ENCODE assay signal across 8 cellular contexts in genomic region chr6:107113460-107114212, GRCh38. TPM values are rescaled to one million over a fixed set of nuclear protein-coding genes. Genes with fewer than 3 reads are reported as not detected.
DNase-seq lines count a peak whose midpoint lies in the region; ATAC-seq, FAIRE-seq and TF ChIP-seq lines count a peak whose summit lies in the region.

No MANE protein-coding gene starts in this region.

- H3K36me3 Mint-ChIP-seq in activated naive CD8-positive, alpha-beta T cell treated with anti-CD3 and anti-CD28 coated beads for 36 hours = no peaks in the 10 kb centered on the region

- H3K9me3 Mint-ChIP-seq in activated naive CD8-positive, alpha-beta T cell treated with anti-CD3 and anti-CD28 coated beads for 36 hours = no peaks in the 10 kb centered on the region

- peak overlapping the region; percentile 79 for H3K4me2 ChIP-seq in keratinocyte (ENCODE audit: control insufficient read depth, extremely low read depth, insufficient read depth, low read depth, low read length)

- H3K9ac ChIP-seq in keratinocyte (ENCODE audit: control insufficient read depth, extremely low read depth, insufficient read depth, low read length) (peak overlapping the region; percentile 15), stomach smooth muscle (ENCODE audit: low read length in 2 of 2) (peak overlapping the region; percentile 66 to 72)

- FAIRE-seq in keratinocyte (lab: Jason Lieb, UNC) = peak; percentile 9

- dilution Hi-C loops in keratinocyte (cut with MboI; ENCODE audit: extremely low pct_ligation_motif_present, low sequenced_read_pairs) = no loop called here

- H3K27me3 ChIP-seq in ACC112 (ENCODE audit: insufficient read depth, low read length) = peaks cover 12% of the 10 kb centered on the region
- no peaks in the 10 kb centered on the region for H3K27me3 ChIP-seq in HL-60 (ENCODE audit: insufficient read depth, poor library complexity, severe bottlenecking)
- no peaks in the 10 kb centered on the region for H3K27me3 ChIP-seq in keratinocyte (ENCODE audit: control insufficient read depth, extremely low read depth, insufficient read depth, low read length)
- H3K27me3 ChIP-seq in stomach smooth muscle (ENCODE audit: control insufficient read depth in 1 of 2, insufficient read depth in 2 of 2, low read length in 2 of 2) = peaks cover 0 to 12% of the 10 kb centered on the region in 2 donors

- H3K4me1 ChIP-seq in ACC112 (ENCODE audit: control insufficient read depth, insufficient read depth, low read length, unreplicated experiment) (peaks cover 15% of the 10 kb centered on the region), keratinocyte (ENCODE audit: control insufficient read depth, extremely low read depth, insufficient read depth, low read length) (peaks cover 19% of the 10 kb centered on the region), stomach smooth muscle (ENCODE audit: control insufficient read depth, insufficient read depth, low read length) (peaks cover 17% of the 10 kb centered on the region)

- H3K4me3 Mint-ChIP-seq in activated naive CD8-positive, alpha-beta T cell treated with anti-CD3 and anti-CD28 coated beads for 36 hours = peak overlapping the region; percentile 80

- H3K4me1 Mint-ChIP-seq in activated naive CD8-positive, alpha-beta T cell treated with anti-CD3 and anti-CD28 coated beads for 36 hours = peaks cover 21% of the 10 kb centered on the region

- H3K4me3 ChIP-seq in ACC112 (ENCODE audit: low read depth, low read length) = peak overlapping the region; percentile 75
- peak overlapping the region; percentile 46 for H3K4me3 ChIP-seq in HL-60 (replicated peaks; ENCODE audit: insufficient read depth, low read length)
- H3K4me3 ChIP-seq in keratinocyte (ENCODE audit: control insufficient read depth in 2 of 3, extremely low read depth in 1 of 3, insufficient read depth in 2 of 3, low read depth in 1 of 3, low read length in 3 of 3) = peak overlapping the region; percentile 20 to 41 (median 28)
- H3K4me3 ChIP-seq in stomach smooth muscle (ENCODE audit: low read length in 2 of 2) = peak overlapping the region; percentile 76 to 77

- H3K9me3 ChIP-seq in keratinocyte (ENCODE audit: control insufficient read depth, low read depth, low read length) (no peaks in the 10 kb centered on the region), stomach smooth muscle (ENCODE audit: control insufficient read depth in 2 of 2, low read length in 2 of 2) (no peaks in the 10 kb centered on the region)

- peak overlapping the region; percentile 57 for H2AFZ ChIP-seq in ACC112 (ENCODE audit: low read length, unreplicated experiment)
- peak overlapping the region; percentile 38 for H2AFZ ChIP-seq in keratinocyte (ENCODE audit: control insufficient read depth, low read length)

- ATAC-seq in GM19328 (IDR thresholded peaks at IDR 0.05; ENCODE audit: unreplicated experiment) (no peak), GM19455 (IDR thresholded peaks at IDR 0.05; ENCODE audit: unreplicated experiment) (no peak)

- TF ChIP-seq CTCF in HL-60 (IDR thresholded peaks at IDR 0.05; ENCODE audit: insufficient read depth, low read length) (no peak), keratinocyte (optimal IDR thresholded peaks at IDR 0.05 in 1 of 3, IDR thresholded peaks at IDR 0.05 in 1 of 3, conservative IDR thresholded peaks at IDR 0.05 in 1 of 3; ENCODE audit: extremely low read depth in 1 of 3, insufficient read depth in 2 of 3, low read length in 3 of 3) (no peak)

- no peaks in the 10 kb centered on the region for H3K9me1 ChIP-seq in keratinocyte (ENCODE audit: control insufficient read depth, extremely low read depth, insufficient read depth, low read length)

- H3K27ac ChIP-seq in ACC112 (ENCODE audit: low read depth, low read length) = no peak overlapping the region
- H3K27ac ChIP-seq in HL-60 (replicated peaks) = peak overlapping the region; percentile 63
- no peak overlapping the region for H3K27ac ChIP-seq in keratinocyte (ENCODE audit: control insufficient read depth, insufficient read depth, low read length)
- no peak overlapping the region for H3K27ac ChIP-seq in stomach smooth muscle (ENCODE audit: low read length)

- H3K27ac Mint-ChIP-seq in activated naive CD8-positive, alpha-beta T cell treated with anti-CD3 and anti-CD28 coated beads for 36 hours = peak overlapping the region; percentile 74

- DNase-seq in HL-60 (ENCODE audit: low read depth in 1 of 2, low spot score in 1 of 2) = no peak
- DNase-seq in activated naive CD8-positive, alpha-beta T cell treated with anti-CD3 and anti-CD28 coated beads for 36 hours = no peak
- no peak for DNase-seq in keratinocyte (ENCODE audit: low read depth, low spot score)
- no peak for DNase-seq in iPS-NIHi7 (ENCODE audit: extremely low spot score)

- H4K20me1 ChIP-seq in keratinocyte (ENCODE audit: control insufficient read depth, extremely low read depth, insufficient read depth, low read length) = no peaks in the 10 kb centered on the region

- H3K36me3 ChIP-seq in ACC112 (ENCODE audit: insufficient read depth, low read length) (no peaks in the 10 kb centered on the region), keratinocyte (ENCODE audit: control insufficient read depth in 2 of 2, extremely low read depth in 1 of 2, insufficient read depth in 2 of 2, low read length in 2 of 2) (no peaks in the 10 kb centered on the region), stomach smooth muscle (ENCODE audit: control insufficient read depth in 2 of 2, insufficient read depth in 2 of 2, low read length in 2 of 2) (no peaks in the 10 kb centered on the region)

- H3K27me3 Mint-ChIP-seq in activated naive CD8-positive, alpha-beta T cell treated with anti-CD3 and anti-CD28 coated beads for 36 hours = peaks cover 14% of the 10 kb centered on the region

- H3K79me2 ChIP-seq in ACC112 (ENCODE audit: control insufficient read depth, insufficient read depth, low read length, unreplicated experiment) (no peaks in the 10 kb centered on the region), keratinocyte (ENCODE audit: control insufficient read depth, insufficient read depth, low read length) (peaks cover 2% of the 10 kb centered on the region)

RNA-seq across cellular contexts. Expression of gene BEND3, which starts 1.7 kb away (rescaled TPM):
- total RNA-seq in activated naive CD8-positive, alpha-beta T cell treated with anti-CD3 and anti-CD28 coated beads for 36 hours = 1 to 10 TPM; 8.6 to 9.3 TPM
- polyA plus RNA-seq in keratinocyte = 1.7 to 5.5 TPM (median 2.1 TPM) in 3 replicates
- 0.99 TPM for polyA plus RNA-seq in keratinocyte (2011; ENCODE audit: low read depth)
- polyA plus RNA-seq in keratinocyte (2011; cell fraction: cytosol; rRNA removed) = 2.7 TPM in 2 replicates
- polyA plus RNA-seq in keratinocyte (2011; cell fraction: nucleus; rRNA removed) = 4.2 and 4.5 TPM in 2 replicates
- 2.9 and 4.2 TPM in 2 replicates for polyA plus RNA-seq in keratinocyte (2012; ENCODE audit: low replicate concordance)
- polyA minus RNA-seq in keratinocyte = 4.3 to 10.7 TPM (median 6.9 TPM) in 3 replicates
- polyA minus RNA-seq in keratinocyte (2011; cell fraction: cytosol; rRNA and poly(A)+ RNA removed) = 9.2 TPM
- polyA minus RNA-seq in keratinocyte (2011; cell fraction: nucleus; rRNA and poly(A)+ RNA removed) = 5.9 and 7.6 TPM in 2 replicates
